8 cellular contexts compared by ENCODE assay signal in the genomic region with DNA sequence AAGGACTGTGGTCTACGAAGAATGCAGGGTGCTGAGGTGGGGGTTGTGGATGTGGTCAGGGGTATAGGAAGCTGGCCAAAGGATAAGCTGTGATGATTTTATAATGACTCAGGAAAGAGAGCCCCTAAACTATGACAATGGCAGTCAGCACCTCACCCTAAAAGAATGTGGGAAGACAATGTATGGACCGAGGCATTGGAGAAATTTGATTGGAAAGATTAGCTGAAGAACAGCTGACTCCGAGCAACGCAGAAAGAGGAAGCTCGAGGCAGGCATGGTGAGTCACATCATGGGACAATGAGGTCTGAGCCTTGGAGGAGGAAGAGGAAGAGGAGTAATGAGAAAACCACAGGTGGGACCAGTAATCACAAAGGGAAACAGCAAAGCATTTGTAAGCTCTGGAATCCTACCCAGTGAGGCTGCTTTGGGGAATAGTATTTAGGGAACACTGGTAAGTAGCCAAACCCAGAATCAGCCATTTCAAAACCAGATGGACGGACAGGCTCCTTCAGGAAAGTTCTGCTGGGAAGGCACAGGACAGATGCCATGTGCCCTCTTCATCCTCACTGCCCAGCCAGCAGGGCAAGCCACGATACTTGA.
DNase-seq lines count a peak whose midpoint lies in the region; ATAC-seq and TF ChIP-seq lines count a peak whose summit lies in the region.

No MANE protein-coding gene starts in this region.

- H3K4me3 ChIP-seq in RWPE2 (ENCODE audit: severe bottlenecking) (no peak overlapping the region), fibroblast of pulmonary artery (replicated peaks; ENCODE audit: low read depth, low read length) (peak overlapping the region; percentile 9)

- H3K4me1 ChIP-seq in RWPE2 (ENCODE audit: insufficient read depth, poor library complexity, severe bottlenecking): peaks cover 13% of the 10 kb centered on the region

- no peaks in the 10 kb centered on the region for H3K9me3 ChIP-seq in RWPE2 (ENCODE audit: severe bottlenecking)

- DNase-seq in GF-D8 (lab: John Stamatoyannopoulos, UW) (peak; percentile 57), RWPE2 (ENCODE audit: low spot score) (peak; percentile 80), fibroblast of pulmonary artery (ENCODE audit: low read depth) (peak; percentile 96), pulmonary artery endothelial cell (ENCODE audit: low read depth, low spot score) (peak; percentile 96), NK-92 (lab: John Stamatoyannopoulos, UW; ENCODE audit: unreplicated experiment) (no peak)
- DNase-seq in NK-92 treated with Interleukin-12 subunit alpha and Interleukin-12 subunit beta, amount 100 ng/mL, for 24 hours (lab: John Stamatoyannopoulos, UW): no peak

- H3K27ac ChIP-seq in RWPE2 (ENCODE audit: poor library complexity, severe bottlenecking): peak overlapping the region; percentile 89

- TF ChIP-seq CTCF in RWPE2 (IDR thresholded peaks at IDR 0.05; ENCODE audit: poor library complexity, severe bottlenecking) (no peak), fibroblast of pulmonary artery (IDR thresholded peaks at IDR 0.05; ENCODE audit: low read length, missing control alignments) (no peak)

- TF ChIP-seq POLR2A in GM18505 (IDR thresholded peaks at IDR 0.05; ENCODE audit: borderline replicate concordance, extremely low read depth, insufficient read depth, insufficient read length): no peak

- no peaks in the 10 kb centered on the region for H3K27me3 ChIP-seq in RWPE2 (ENCODE audit: insufficient read depth, poor library complexity, severe bottlenecking)

- ATAC-seq in RWPE2 (ENCODE audit: low read depth) (peak; percentile 91), GM18505 (IDR thresholded peaks at IDR 0.05; ENCODE audit: unreplicated experiment) (no peak), HG03565 (IDR thresholded peaks at IDR 0.05; ENCODE audit: unreplicated experiment) (no peak)

- H3K36me3 ChIP-seq in RWPE2 (ENCODE audit: low read depth): no peaks in the 10 kb centered on the region

Comparison
In these comparisons a context has a peak if more than half of its experiments do, and no peak if none do; other contexts are left out.
1. DNase-seq: peak in GF-D8 (single experiment), RWPE2 (single experiment), fibroblast of pulmonary artery (single experiment) and pulmonary artery endothelial cell (single experiment); none in NK-92 (single experiment) and NK-92 treated with Interleukin-12 subunit alpha and Interleukin-12 subunit beta, amount 100 ng/mL, for 24 hours (single experiment).